1 cellular context compared by ENCODE assay signal in genomic region chr5:181224390-181225234, GRCh38.
TF ChIP-seq lines count a peak whose summit lies in the region.

No MANE protein-coding gene starts in this region.

TF ChIP-seq in HepG2, 621 proteins besides CTCF, POLR2A, EP300 and RAD21:
- no peak for TF ChIP-seq GPBP1L1 (CRISPR knock-in tag; IDR thresholded peaks at IDR 0.05)
- peak; percentile 38; the same call in 1 of the 2 replicates for TF ChIP-seq MAFF (IDR thresholded peaks at IDR 0.05; ENCODE audit: low read depth, low read length)
- no peak for TF ChIP-seq NONO (IDR thresholded peaks at IDR 0.05)
- TF ChIP-seq NONO (CRISPR knock-in tag; conservative IDR thresholded peaks at IDR 0.05) = no peak
- no peak for TF ChIP-seq ZNF142 (CRISPR knock-in tag; IDR thresholded peaks at IDR 0.05)
- no peak for TF ChIP-seq RXRB (CRISPR knock-in tag; IDR thresholded peaks at IDR 0.05; ENCODE audit: borderline replicate concordance)
- TF ChIP-seq MAFK (conservative IDR thresholded peaks at IDR 0.05 in 1 of 2, IDR thresholded peaks at IDR 0.05 in 1 of 2; ENCODE audit: low read length in 2 of 2) = peak; percentile 23 to 66; a peak in 2 of 4 replicates
- no peak for TF ChIP-seq ATF4 (CRISPR knock-in tag; IDR thresholded peaks at IDR 0.05)
- no peak for TF ChIP-seq KAT7 (CRISPR knock-in tag; IDR thresholded peaks at IDR 0.05; ENCODE audit: borderline replicate concordance)
TF ChIP-seq in HepG2: peak in this region for 2.
